ENCODE assay signal across 10 cellular contexts in genomic region chr9:71130521-71130920, GRCh38. TPM values are rescaled to one million over a fixed set of nuclear protein-coding genes. Genes with fewer than 3 reads are reported as not detected.
"Had no signal": no experiment of that assay in that cellular context is flagged by ENCODE, and none has a peak within 500 bp of the region (broad histone marks: within the 10 kb centered on the region; RNA-seq: fewer than 3 reads in every experiment).

No MANE protein-coding gene starts in this region.

- H3K4me3 ChIP-seq: K562 had no signal

- DNase-seq: IMR-90, KBM-7, KG1 had no signal

- H3K4me2 ChIP-seq: KMS-11 had no signal

- H3K27ac ChIP-seq: HL-60, KMS-11 had no signal

- ATAC-seq: HepG2, K562 had no signal

RNA-seq across cellular contexts. Expression of gene TRPM3, which starts 9.1 kb away (rescaled TPM):
- total RNA-seq: HepG2, HT-29, HT1080, IMR-90 had no signal
- polyA plus RNA-seq: HepG2, IgD-negative memory B cell, IMR-90, K562 had no signal
